ENCODE assay signal across 8 cellular contexts in genomic region chr11:123195182-123196059, GRCh38. TPM values are rescaled to one million over a fixed set of nuclear protein-coding genes. Genes with fewer than 3 reads are reported as not detected.
DNase-seq lines count a peak whose midpoint lies in the region; TF ChIP-seq lines count a peak whose summit lies in the region.

Gene CLMP (minus strand): TSS chr11:123195248. CDS start chr11:123194940, 308 bp downstream.

- H3K36me3 ChIP-seq in cardiac muscle cell: no peaks in the 10 kb centered on the region
- H3K36me3 ChIP-seq in parathyroid adenoma (ENCODE audit: control insufficient read depth, insufficient read depth, low read length): no peaks in the 10 kb centered on the region

- intact Hi-C loops in activated naive CD4-positive, alpha-beta T cell treated with anti-CD3 and anti-CD28 coated beads for 36 hours (cut with micrococcal nuclease): no loop called here
- intact Hi-C loops in activated T-helper 1 cell treated with anti-CD3 and anti-CD28 coated beads, Interleukin-12 subunit alpha, Interleukin-12 subunit beta, Interleukin-2, Interleukin-4 antibody, amounts not matched to agents 30 ng/mL and 10 ng/mL and 1 ng/mL, durations not matched to agents 14 hours and 24 hours and 36 hours (cut with micrococcal nuclease): no loop called here

- H3K9me3 Mint-ChIP-seq in activated naive CD4-positive, alpha-beta T cell treated with anti-CD3 and anti-CD28 coated beads for 36 hours: no peaks in the 10 kb centered on the region
- no peaks in the 10 kb centered on the region for H3K9me3 Mint-ChIP-seq in activated T-helper 1 cell treated with anti-CD3 and anti-CD28 coated beads, Interleukin-12 subunit alpha, Interleukin-12 subunit beta, Interleukin-2, Interleukin-4 antibody, amounts not matched to agents 30 ng/mL and 10 ng/mL and 1 ng/mL, durations not matched to agents 14 hours and 24 hours and 36 hours

- no peak within 1 kb of the TSS for H3K9ac ChIP-seq in parathyroid adenoma

- H3K4me3 ChIP-seq in cardiac muscle cell (peak within 1 kb of the TSS; percentile 19), parathyroid adenoma (ENCODE audit: low read depth, low read length) (no peak within 1 kb of the TSS)

- H3K27ac ChIP-seq in cardiac muscle cell (no peak within 1 kb of the TSS), parathyroid adenoma (no peak within 1 kb of the TSS)

- in situ Hi-C loops in KBM-7 (cut with MboI; ENCODE audit: low pct_unique_long_range_greater_than_20kb, low sequenced_read_pairs): no loop called here

- peak within 1 kb of the TSS; percentile 49 for H3K4me2 ChIP-seq in parathyroid adenoma (ENCODE audit: low read length)

- H3K27me3 ChIP-seq in cardiac muscle cell (peaks cover 17% of the 10 kb centered on the region), parathyroid adenoma (ENCODE audit: control insufficient read depth, insufficient read depth, low read length) (peaks cover 3% of the 10 kb centered on the region)

- no peak within 1 kb of the TSS for H3K27ac Mint-ChIP-seq in activated naive CD4-positive, alpha-beta T cell treated with anti-CD3 and anti-CD28 coated beads for 36 hours
- H3K27ac Mint-ChIP-seq in activated T-helper 1 cell treated with anti-CD3 and anti-CD28 coated beads, Interleukin-12 subunit alpha, Interleukin-12 subunit beta, Interleukin-2, Interleukin-4 antibody, amounts not matched to agents 30 ng/mL and 10 ng/mL and 1 ng/mL, durations not matched to agents 14 hours and 24 hours and 36 hours: no peak within 1 kb of the TSS

- no peaks in the 10 kb centered on the region for H3K9me3 ChIP-seq in cardiac muscle cell (ENCODE audit: low read depth)
- no peaks in the 10 kb centered on the region for H3K9me3 ChIP-seq in parathyroid adenoma (ENCODE audit: control insufficient read depth, low read length)

- peak within 1 kb of the TSS; percentile 66 for H3K4me3 Mint-ChIP-seq in activated naive CD4-positive, alpha-beta T cell treated with anti-CD3 and anti-CD28 coated beads for 36 hours
- H3K4me3 Mint-ChIP-seq in activated T-helper 1 cell treated with anti-CD3 and anti-CD28 coated beads, Interleukin-12 subunit alpha, Interleukin-12 subunit beta, Interleukin-2, Interleukin-4 antibody, amounts not matched to agents 30 ng/mL and 10 ng/mL and 1 ng/mL, durations not matched to agents 14 hours and 24 hours and 36 hours: peak within 1 kb of the TSS; percentile 30

- peaks cover 7% of the 10 kb centered on the region for H3K4me1 ChIP-seq in cardiac muscle cell (ENCODE audit: low read depth)
- H3K4me1 ChIP-seq in parathyroid adenoma: no peaks in the 10 kb centered on the region

- DNase-seq in activated naive CD4-positive, alpha-beta T cell treated with anti-CD3 and anti-CD28 coated beads for 36 hours: peak; percentile 39
- no peak for DNase-seq in activated naive CD4-positive, alpha-beta T cell (lab: John Stamatoyannopoulos, UW)
- DNase-seq in activated T-helper 1 cell treated with anti-CD3 and anti-CD28 coated beads, Interleukin-12 subunit alpha, Interleukin-12 subunit beta, Interleukin-2, Interleukin-4 antibody, amounts not matched to agents 30 ng/mL and 10 ng/mL and 1 ng/mL, durations not matched to agents 14 hours and 24 hours and 36 hours (ENCODE audit: low spot score): no peak
- DNase-seq in cardiac muscle cell (ENCODE audit: low read depth in 1 of 2, low spot score in 1 of 2): peak; percentile 35 to 86
- DNase-seq in KBM-7: no peak
- no peak for DNase-seq in NCI-H1930 (lab: John Stamatoyannopoulos, UW)
- no peak for DNase-seq in inferior parietal cortex (ENCODE audit: extremely low spot score)

- CTCF ChIA-PET in activated naive CD4-positive, alpha-beta T cell treated with anti-CD3 and anti-CD28 coated beads for 36 hours (lab: Charles Lee): interaction anchor here (0.8 to 1.0 kb wide), 3 partner anchors 52 to 282 kb away, joined by 3 read pairs; no protein-coding TSS in a partner anchor

- H3K27me3 Mint-ChIP-seq in activated naive CD4-positive, alpha-beta T cell treated with anti-CD3 and anti-CD28 coated beads for 36 hours (ENCODE audit: low read depth): peaks cover 47% of the 10 kb centered on the region
- H3K27me3 Mint-ChIP-seq in activated T-helper 1 cell treated with anti-CD3 and anti-CD28 coated beads, Interleukin-12 subunit alpha, Interleukin-12 subunit beta, Interleukin-2, Interleukin-4 antibody, amounts not matched to agents 30 ng/mL and 10 ng/mL and 1 ng/mL, durations not matched to agents 14 hours and 24 hours and 36 hours (ENCODE audit: insufficient read depth): peaks cover 82% of the 10 kb centered on the region

- H3K79me2 ChIP-seq in parathyroid adenoma: no peaks in the 10 kb centered on the region

- TF ChIP-seq CTCF in cardiac muscle cell (IDR thresholded peaks at IDR 0.05; ENCODE audit: low read depth, low read length): no peak
- no peak for TF ChIP-seq CTCF in parathyroid adenoma (IDR thresholded peaks at IDR 0.05)

- H3K36me3 Mint-ChIP-seq in activated naive CD4-positive, alpha-beta T cell treated with anti-CD3 and anti-CD28 coated beads for 36 hours (ENCODE audit: low read depth): no peaks in the 10 kb centered on the region
- H3K36me3 Mint-ChIP-seq in activated T-helper 1 cell treated with anti-CD3 and anti-CD28 coated beads, Interleukin-12 subunit alpha, Interleukin-12 subunit beta, Interleukin-2, Interleukin-4 antibody, amounts not matched to agents 30 ng/mL and 10 ng/mL and 1 ng/mL, durations not matched to agents 14 hours and 24 hours and 36 hours (ENCODE audit: low read depth): no peaks in the 10 kb centered on the region

- H2AFZ ChIP-seq in parathyroid adenoma: peak within 1 kb of the TSS; percentile 38

- peaks cover 20% of the 10 kb centered on the region for H3K4me1 Mint-ChIP-seq in activated naive CD4-positive, alpha-beta T cell treated with anti-CD3 and anti-CD28 coated beads for 36 hours (ENCODE audit: low read depth)
- H3K4me1 Mint-ChIP-seq in activated T-helper 1 cell treated with anti-CD3 and anti-CD28 coated beads, Interleukin-12 subunit alpha, Interleukin-12 subunit beta, Interleukin-2, Interleukin-4 antibody, amounts not matched to agents 30 ng/mL and 10 ng/mL and 1 ng/mL, durations not matched to agents 14 hours and 24 hours and 36 hours (ENCODE audit: low read depth): peaks cover 13% of the 10 kb centered on the region

RNA-seq across cellular contexts. Expression of gene CLMP, which starts in this region (rescaled TPM):
- under 1 TPM; 0.14 to 0.15 TPM for total RNA-seq in activated naive CD4-positive, alpha-beta T cell treated with anti-CD3 and anti-CD28 coated beads for 36 hours
- not detected in 2 replicates for total RNA-seq in activated T-helper 1 cell treated with anti-CD3 and anti-CD28 coated beads, Interleukin-12 subunit alpha, Interleukin-12 subunit beta, Interleukin-2, Interleukin-4 antibody, amounts not matched to agents 30 ng/mL and 10 ng/mL and 1 ng/mL, durations not matched to agents 14 hours and 24 hours and 36 hours
- 4.2 and 8.4 TPM in 2 replicates for total RNA-seq in cardiac muscle cell
- polyA plus RNA-seq in cardiac muscle cell: 2.1 and 5.1 TPM in 2 replicates

Comparison
In these comparisons a context has a peak if more than half of its experiments do, and no peak if none do; other contexts are left out.
1. Peak in DNase-seq in activated naive CD4-positive, alpha-beta T cell treated with anti-CD3 and anti-CD28 coated beads for 36 hours; RNA of the gene not detected or under 1 TPM.
2. DNase-seq: peak in cardiac muscle cell (2 of 2); none in activated naive CD4-positive, alpha-beta T cell (0 of 4), activated T-helper 1 cell treated with anti-CD3 and anti-CD28 coated beads, Interleukin-12 subunit alpha, Interleukin-12 subunit beta, Interleukin-2, Interleukin-4 antibody, amounts not matched to agents 30 ng/mL and 10 ng/mL and 1 ng/mL, durations not matched to agents 14 hours and 24 hours and 36 hours (single experiment), KBM-7 (single experiment), NCI-H1930 (0 of 2) and inferior parietal cortex (single experiment).